ENCODE assay signal across 20 cellular contexts in the genomic region with DNA sequence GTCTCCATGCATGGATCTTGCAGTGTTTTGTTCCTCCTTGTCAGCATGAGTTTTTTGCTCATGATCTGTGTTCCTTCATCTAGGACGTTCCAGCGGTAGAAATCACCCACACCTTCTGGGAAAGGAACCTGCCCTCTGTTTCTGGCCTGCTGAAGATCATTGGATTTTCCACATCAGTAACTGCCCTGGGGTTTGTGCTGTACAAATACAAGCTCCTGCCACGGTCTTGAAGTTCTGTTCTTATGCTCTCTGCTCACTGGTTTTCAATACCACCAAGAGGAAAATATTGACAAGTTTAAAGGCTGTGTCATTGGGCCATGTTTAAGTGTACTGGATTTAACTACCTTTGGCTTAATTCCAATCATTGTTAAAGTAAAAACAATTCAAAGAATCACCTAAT.
"Had no signal": no experiment of that assay in that cellular context is flagged by ENCODE, and none has a peak within 500 bp of the region (broad histone marks: within the 10 kb centered on the region; RNA-seq: fewer than 3 reads in every experiment).

No MANE protein-coding gene starts in this region.

- H3K4me1 ChIP-seq: psoas muscle had no signal

- H2AFZ ChIP-seq: hepatocyte had no signal

- H3K9me3 ChIP-seq: left ventricle myocardium inferior, psoas muscle, sigmoid colon, stomach had no signal

- H3K27me3 Mint-ChIP-seq: dendritic cell treated with granulocyte-macrophage colony-stimulating factor and Interleukin-4, amounts not matched to agents 40 ng/mL and 50 ng/mL, for 4 days; type B pancreatic cell had no signal

- H3K4me2 ChIP-seq: hepatocyte had no signal

- H3K4me3 ChIP-seq: hepatocyte, left ventricle myocardium inferior, lung, psoas muscle, sigmoid colon, skin epidermis, stomach had no signal

- DNase-seq: cerebellar nuclear complex; foreskin melanocyte; head of caudate nucleus; left ventricle myocardium inferior; mesendoderm; naive B cell; nephron progenitor cell; psoas muscle; sigmoid colon; stimulated activated CD4-positive, alpha-beta T cell treated with anti-CD3 and anti-CD28 coated beads, Interleukin-2, amount 100 ng/mL, for 24 hours; stimulated activated CD4-positive, alpha-beta T cell treated with anti-CD3 and anti-CD28 coated beads, Interleukin-4, amount 100 ng/mL, for 4 hours; stimulated activated naive B cell treated with anti-CD40 and anti-IgM and Interleukin-4, amounts not matched to agents 10 μg/mL and 1 μg/mL and 100 μg/mL, for 72 hours; stomach had no signal

- H3K27ac ChIP-seq: hepatocyte, left ventricle myocardium inferior, psoas muscle, sigmoid colon, skin epidermis, stomach had no signal

- H3K27me3 ChIP-seq: hepatocyte, sigmoid colon, stomach had no signal

- H3K27ac Mint-ChIP-seq: dendritic cell treated with granulocyte-macrophage colony-stimulating factor and Interleukin-4, amounts not matched to agents 40 ng/mL and 50 ng/mL, for 4 days; naive B cell; nephron progenitor cell; stimulated activated naive B cell treated with anti-CD40 and anti-IgM and Interleukin-4, amounts not matched to agents 10 μg/mL and 1 μg/mL and 100 μg/mL, for 72 hours; type B pancreatic cell had no signal

- FAIRE-seq: colon, urothelium cell line had no signal

- H3K36me3 Mint-ChIP-seq: naive B cell; stimulated activated naive B cell treated with anti-CD40 and anti-IgM and Interleukin-4, amounts not matched to agents 10 μg/mL and 1 μg/mL and 100 μg/mL, for 72 hours; type B pancreatic cell had no signal

- H3K4me1 Mint-ChIP-seq: naive B cell; stimulated activated naive B cell treated with anti-CD40 and anti-IgM and Interleukin-4, amounts not matched to agents 10 μg/mL and 1 μg/mL and 100 μg/mL, for 72 hours had no signal

- H3K4me3 Mint-ChIP-seq: dendritic cell treated with granulocyte-macrophage colony-stimulating factor and Interleukin-4, amounts not matched to agents 40 ng/mL and 50 ng/mL, for 4 days; naive B cell; nephron progenitor cell; stimulated activated naive B cell treated with anti-CD40 and anti-IgM and Interleukin-4, amounts not matched to agents 10 μg/mL and 1 μg/mL and 100 μg/mL, for 72 hours; type B pancreatic cell had no signal

- H3K79me2 ChIP-seq: hepatocyte had no signal

- H3K9me3 Mint-ChIP-seq: dendritic cell treated with granulocyte-macrophage colony-stimulating factor and Interleukin-4, amounts not matched to agents 40 ng/mL and 50 ng/mL, for 4 days; nephron progenitor cell; stimulated activated naive B cell treated with anti-CD40 and anti-IgM and Interleukin-4, amounts not matched to agents 10 μg/mL and 1 μg/mL and 100 μg/mL, for 72 hours; type B pancreatic cell had no signal
